34 cellular contexts compared by ENCODE assay signal in the genomic region with DNA sequence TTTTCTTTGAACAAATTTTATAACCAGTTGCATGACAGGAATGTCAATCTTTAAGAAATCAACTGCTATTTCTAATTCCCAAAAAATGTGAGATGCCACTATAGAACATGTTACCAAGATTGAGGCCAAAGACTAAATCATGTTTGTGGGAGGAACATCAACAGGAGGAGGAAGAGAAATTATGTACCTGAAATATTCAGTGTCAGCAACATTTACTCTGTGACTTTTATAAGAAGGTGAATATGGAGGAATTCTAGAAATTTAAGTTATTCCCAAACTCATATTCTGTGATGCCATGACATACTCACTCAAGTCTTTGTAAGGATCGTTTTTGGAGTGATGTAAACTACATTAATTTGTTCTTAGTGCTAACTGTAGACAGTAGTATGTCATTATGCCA.
"Had no signal": no experiment of that assay in that cellular context is flagged by ENCODE, and none has a peak within 500 bp of the region (broad histone marks: within the 10 kb centered on the region; RNA-seq: fewer than 3 reads in every experiment).

No MANE protein-coding gene starts in this region.

- H3K36me3 ChIP-seq: adrenal gland, brain microvascular endothelial cell, breast epithelium, colonic mucosa, WERI-Rb-1 had no signal

- H3K27me3 ChIP-seq: adrenal gland, body of pancreas, brain microvascular endothelial cell, breast epithelium, colonic mucosa had no signal

- FAIRE-seq: astrocyte, TTC549 had no signal

- H3K4me3 ChIP-seq: adrenal gland, body of pancreas, breast epithelium, colonic mucosa had no signal

- H3K9me3 ChIP-seq: adrenal gland, body of pancreas, breast epithelium, colonic mucosa had no signal

- DNase-seq: activated CD4-positive, alpha-beta memory T cell treated with anti-CD3 and anti-CD28 coated beads, Interleukin-2, amount 10 ng/mL, durations not matched to agents 7 days and 5 days; activated CD4-positive, alpha-beta T cell treated with anti-CD3 and anti-CD28 coated beads for 1 hour; activated CD4-positive, alpha-beta T cell treated with anti-CD3 and anti-CD28 coated beads for 36 hours; activated CD4-positive, alpha-beta T cell treated with anti-CD3 and anti-CD28 coated beads for 48 hours; activated CD4-positive, alpha-beta T cell treated with anti-CD3 and anti-CD28 coated beads, Interleukin-2, amount 10 ng/mL, durations not matched to agents 7 days and 5 days; activated CD4-positive, alpha-beta T cell treated with anti-CD3 and anti-CD28 coated beads, Interleukin-2, amount 50 U/mL, for 48 hours; activated CD4-positive, CD25-positive, alpha-beta regulatory T cell; activated CD8-positive, alpha-beta memory T cell treated with anti-CD3 and anti-CD28 coated beads for 24 hours; activated CD8-positive, alpha-beta memory T cell treated with anti-CD3 and anti-CD28 coated beads, Interleukin-2, amount 10 ng/mL, durations not matched to agents 7 days and 5 days; activated CD8-positive, alpha-beta memory T cell treated with anti-CD3 and anti-CD28 coated beads, Interleukin-2, amount 50 U/mL, for 48 hours; activated CD8-positive, alpha-beta T cell treated with anti-CD3 and anti-CD28 coated beads, Interleukin-2, amount 10 ng/mL, durations not matched to agents 7 days and 5 days; activated effector memory CD4-positive, alpha-beta T cell treated with Interleukin-2 at 50 U/mL for 16 hours; activated gamma-delta T cell; activated naive CD4-positive, alpha-beta T cell treated with anti-CD3 and anti-CD28 coated beads, Interleukin-2, amount 50 U/mL, for 16 hours; activated naive CD4-positive, alpha-beta T cell treated with Interleukin-2 at 50 U/mL for 16 hours; activated naive CD8-positive, alpha-beta T cell treated with anti-CD3 and anti-CD28 coated beads for 36 hours; activated T-cell treated with anti-CD3 and anti-CD28 coated beads, Interleukin-2, amount 50 U/mL, for 24 hours; activated T-cell treated with anti-CD3 and anti-CD28 coated beads, Interleukin-2, amount 50 U/mL, for 48 hours; adrenal gland; amniotic stem cell; aorta; body of pancreas; brain microvascular endothelial cell; central memory CD4-positive, alpha-beta T cell; cerebellar nuclear complex; colonic mucosa; T-helper 17 cell; T1000; WERI-Rb-1 had no signal

- H3K4me1 ChIP-seq: adrenal gland, body of pancreas, breast epithelium, colonic mucosa had no signal

- ATAC-seq: activated CD4-positive, alpha-beta T cell treated with anti-CD3 and anti-CD28 coated beads for 36 hours; activated CD4-positive, CD25-positive, alpha-beta regulatory T cell treated with anti-CD3 and anti-CD28 coated beads, Interleukin-2, amount 50 U/mL, for 24 hours; activated CD8-positive, alpha-beta memory T cell treated with anti-CD3 and anti-CD28 coated beads, Interleukin-2, amount 10 ng/mL, durations not matched to agents 7 days and 5 days; activated CD8-positive, alpha-beta T cell treated with anti-CD3 and anti-CD28 coated beads, Interleukin-2, amount 10 ng/mL, durations not matched to agents 7 days and 5 days; activated naive CD4-positive, alpha-beta T cell treated with anti-CD3 and anti-CD28 coated beads, Interleukin-2, amount 50 U/mL, for 72 hours; body of pancreas; T-helper 17 cell had no signal

- H3K27ac ChIP-seq: adrenal gland, body of pancreas, brain microvascular endothelial cell, colonic mucosa, WERI-Rb-1 had no signal
